ENCODE assay signal across 8 cellular contexts in genomic region chr3:100044369-100044768, GRCh38.
A peak's percentile ranks its signal among the peaks of the same experiment; 100 is the strongest.
DNase-seq lines count a peak whose midpoint lies in the region; ATAC-seq and TF ChIP-seq lines count a peak whose summit lies in the region.

No MANE protein-coding gene starts in this region.

- H3K9me3 Mint-ChIP-seq in naive thymus-derived CD4-positive, alpha-beta T cell = no peaks in the 10 kb centered on the region
- H3K9me3 Mint-ChIP-seq in endothelial cell (ENCODE audit: unreplicated experiment) = no peaks in the 10 kb centered on the region

- intact Hi-C loops in naive thymus-derived CD4-positive, alpha-beta T cell (cut with micrococcal nuclease) = no loop called here

- no peak overlapping the region for H3K27ac Mint-ChIP-seq in naive thymus-derived CD4-positive, alpha-beta T cell
- no peak overlapping the region for H3K27ac Mint-ChIP-seq in endothelial cell (ENCODE audit: unreplicated experiment)

- no peaks in the 10 kb centered on the region for H3K36me3 ChIP-seq in naive thymus-derived CD4-positive, alpha-beta T cell (ENCODE audit: control insufficient read depth in 2 of 3, insufficient read depth in 3 of 3, low read length in 3 of 3)
- no peaks in the 10 kb centered on the region for H3K36me3 ChIP-seq in GM23248 (ENCODE audit: low read depth)

- H3K4me2 ChIP-seq in GM23248 (ENCODE audit: unreplicated experiment) = no peak overlapping the region

- no peak overlapping the region for H3K9ac ChIP-seq in GM23248

- no peaks in the 10 kb centered on the region for H3K27me3 ChIP-seq in naive thymus-derived CD4-positive, alpha-beta T cell (ENCODE audit: control insufficient read depth in 2 of 2, insufficient read depth in 2 of 2, low read length in 2 of 2)
- H3K27me3 ChIP-seq in GM23248 (replicated peaks; ENCODE audit: insufficient read depth) = no peaks in the 10 kb centered on the region

- H3K4me3 ChIP-seq in NB4 (ENCODE audit: low read depth, low read length) = no peak overlapping the region
- H3K4me3 ChIP-seq in naive thymus-derived CD4-positive, alpha-beta T cell (ENCODE audit: low read length) = no peak overlapping the region
- H3K4me3 ChIP-seq in GM23248 = no peak overlapping the region

- peaks cover 75% of the 10 kb centered on the region for H3F3A ChIP-seq in GM23248 (ENCODE audit: insufficient read depth)

- ATAC-seq in GM18517 (IDR thresholded peaks at IDR 0.05; ENCODE audit: unreplicated experiment) (peak; percentile 91), HG02678 (IDR thresholded peaks at IDR 0.05; ENCODE audit: unreplicated experiment) (peak; percentile 77)
- peak; percentile 82 for ATAC-seq in naive thymus-derived CD4-positive, alpha-beta T cell

- TF ChIP-seq POLR2A in NB4 (IDR thresholded peaks at IDR 0.05; ENCODE audit: extremely low read depth, insufficient read length) = no peak

- H3K27me3 Mint-ChIP-seq in naive thymus-derived CD4-positive, alpha-beta T cell = no peaks in the 10 kb centered on the region
- H3K27me3 Mint-ChIP-seq in endothelial cell (ENCODE audit: unreplicated experiment) = no peaks in the 10 kb centered on the region

- no peak overlapping the region for H2AFZ ChIP-seq in GM23248

- CTCF ChIA-PET in naive thymus-derived CD4-positive, alpha-beta T cell (lab: Charles Lee) = no interaction called here

- peaks cover 0 to 16% (median 4%) of the 10 kb centered on the region in 5 donors for H3K36me3 Mint-ChIP-seq in naive thymus-derived CD4-positive, alpha-beta T cell
- H3K36me3 Mint-ChIP-seq in endothelial cell (ENCODE audit: low read depth, unreplicated experiment) = no peaks in the 10 kb centered on the region

- H3K79me2 ChIP-seq in GM23248 (ENCODE audit: insufficient read depth) = no peaks in the 10 kb centered on the region

- DNase-seq in NB4 (ENCODE audit: low read depth) (peak; percentile 70), OCI-M2 (lab: John Stamatoyannopoulos, UW; ENCODE audit: unreplicated experiment) (no peak), activated T-cell treated with anti-CD3 and anti-CD28 coated beads for 4 hours (no peak), GM23248 (no peak), endothelial cell (ENCODE audit: low spot score) (no peak)
- no peak for DNase-seq in naive thymus-derived CD4-positive, alpha-beta T cell

- TF ChIP-seq CTCF in NB4 (IDR thresholded peaks at IDR 0.05; ENCODE audit: low read depth, low read length) (no peak), endothelial cell (IDR thresholded peaks at IDR 0.05; ENCODE audit: unreplicated experiment) (no peak)

- no peaks in the 10 kb centered on the region for H3K9me2 ChIP-seq in GM23248 (ENCODE audit: insufficient read depth)

- H3K4me1 ChIP-seq in naive thymus-derived CD4-positive, alpha-beta T cell (ENCODE audit: control insufficient read depth in 2 of 2, insufficient read depth in 2 of 2, low read length in 2 of 2) = no peaks in the 10 kb centered on the region
- peaks cover 74% of the 10 kb centered on the region for H3K4me1 ChIP-seq in GM23248 (ENCODE audit: insufficient read depth)

- POLR2A ChIA-PET in naive thymus-derived CD4-positive, alpha-beta T cell (lab: Charles Lee) = no interaction called here

- no peak overlapping the region for H3K4me3 Mint-ChIP-seq in naive thymus-derived CD4-positive, alpha-beta T cell
- no peak overlapping the region for H3K4me3 Mint-ChIP-seq in endothelial cell (ENCODE audit: unreplicated experiment)

- no peaks in the 10 kb centered on the region for H4K20me1 ChIP-seq in GM23248 (ENCODE audit: insufficient read depth)

- no peak overlapping the region for H3K27ac ChIP-seq in naive thymus-derived CD4-positive, alpha-beta T cell (ENCODE audit: low read depth, low read length)
- no peak overlapping the region for H3K27ac ChIP-seq in GM23248

- peaks cover 0 to 12% (median 0%) of the 10 kb centered on the region in 7 donors for H3K4me1 Mint-ChIP-seq in naive thymus-derived CD4-positive, alpha-beta T cell
- peaks cover 17% of the 10 kb centered on the region for H3K4me1 Mint-ChIP-seq in endothelial cell (ENCODE audit: unreplicated experiment)

- H3K9me3 ChIP-seq in naive thymus-derived CD4-positive, alpha-beta T cell (ENCODE audit: control insufficient read depth in 2 of 3, low read length in 3 of 3) = no peaks in the 10 kb centered on the region
- no peaks in the 10 kb centered on the region for H3K9me3 ChIP-seq in GM23248 (ENCODE audit: low read depth)

- in situ Hi-C loops in GM23248 (cut with MboI) = no loop called here
